Comparison of ENCODE assay signal across 1 cellular context in genomic region chr9:137275937-137276756, GRCh38.
TF ChIP-seq lines count a peak whose summit lies in the region.

No MANE protein-coding gene starts in this region.

TF ChIP-seq in GM12878, 131 proteins besides CTCF, POLR2A, EP300 and RAD21:
- TF ChIP-seq TCF7 (IDR thresholded peaks at IDR 0.05; ENCODE audit: borderline replicate concordance) (no peak), SMAD1 (IDR thresholded peaks at IDR 0.05; ENCODE audit: low read depth, partially characterized antibody) (no peak), PRDM15 (CRISPR knock-in tag; IDR thresholded peaks at IDR 0.05) (no peak), E2F4 (IDR thresholded peaks at IDR 0.05; ENCODE audit: low read depth, low read length) (no peak), HSF1 (IDR thresholded peaks at IDR 0.05; ENCODE audit: low read depth, low read length) (no peak), ZNF217 (IDR thresholded peaks at IDR 0.05) (no peak), CEBPB (IDR thresholded peaks at IDR 0.05; ENCODE audit: borderline replicate concordance in 1 of 2, low read depth in 2 of 2, low read length in 2 of 2) (no peak), SIN3A (IDR thresholded peaks at IDR 0.05; ENCODE audit: low read depth, low read length) (no peak), MEF2A (IDR thresholded peaks at IDR 0.05; ENCODE audit: insufficient read depth, low read depth, low read length) (no peak), YBX1 (IDR thresholded peaks at IDR 0.05) (no peak), RB1 (IDR thresholded peaks at IDR 0.05; ENCODE audit: borderline replicate concordance) (no peak), SP1 (IDR thresholded peaks at IDR 0.05; ENCODE audit: low read depth, low read length) (no peak)
